ENCODE assay signal across 1 cellular context in genomic region chr12:55996201-55996714, GRCh38.
A peak's percentile ranks its signal among the peaks of the same experiment; 100 is the strongest.
TF ChIP-seq lines count a peak whose summit lies in the region.

No MANE protein-coding gene starts in this region.

TF ChIP-seq in WTC11, 78 proteins besides CTCF, POLR2A, EP300 and RAD21 (continued from another document):
- TF ChIP-seq EMX1 (CRISPR knock-in tag; IDR thresholded peaks at IDR 0.05) (no peak), ZNF423 (CRISPR knock-in tag; IDR thresholded peaks at IDR 0.05) (no peak), ZNF671 (CRISPR knock-in tag; IDR thresholded peaks at IDR 0.05) (0 out of 2 replicates have a peak, but pooled peaks have one; percentile 52), ATF6 (CRISPR knock-in tag; IDR thresholded peaks at IDR 0.05) (no peak), JAZF1 (CRISPR knock-in tag; IDR thresholded peaks at IDR 0.05) (no peak), GTF2I (CRISPR knock-in tag; conservative IDR thresholded peaks at IDR 0.05) (peak; percentile 98), ZNF121 (CRISPR knock-in tag; IDR thresholded peaks at IDR 0.05) (peak; percentile 99), NFATC4 (CRISPR knock-in tag; IDR thresholded peaks at IDR 0.05) (no peak), ARID4B (CRISPR knock-in tag; IDR thresholded peaks at IDR 0.05; ENCODE audit: borderline replicate concordance) (no peak), ZSCAN18 (CRISPR knock-in tag; IDR thresholded peaks at IDR 0.05) (no peak), USF2 (CRISPR knock-in tag; IDR thresholded peaks at IDR 0.05) (no peak), MYBL2 (CRISPR knock-in tag; IDR thresholded peaks at IDR 0.05) (no peak), PRRX2 (CRISPR knock-in tag; IDR thresholded peaks at IDR 0.05) (no peak)
